9 cellular contexts compared by ENCODE assay signal in the genomic region with DNA sequence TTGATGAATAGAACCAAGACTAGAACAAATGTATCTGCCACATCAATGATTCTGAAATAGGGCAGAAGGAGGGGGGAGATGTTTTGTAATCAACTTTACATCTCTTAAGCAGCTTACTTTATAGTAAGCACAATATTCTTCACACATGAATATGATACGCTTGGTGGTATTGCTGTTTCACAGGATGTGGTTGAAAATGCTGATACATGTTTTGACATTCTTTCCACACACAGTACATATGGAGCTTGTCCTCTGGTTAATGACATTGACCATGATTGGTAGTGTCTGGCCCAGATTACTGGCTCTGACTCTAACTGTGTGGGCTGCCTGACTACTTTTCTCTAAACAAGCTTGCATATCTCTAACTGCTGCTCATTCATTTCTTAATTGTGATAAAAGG.
DNase-seq lines count a peak whose midpoint lies in the region; ATAC-seq and TF ChIP-seq lines count a peak whose summit lies in the region.
"Had no signal": no experiment of that assay in that cellular context is flagged by ENCODE, and none has a peak within 500 bp of the region (broad histone marks: within the 10 kb centered on the region; RNA-seq: fewer than 3 reads in every experiment).

No MANE protein-coding gene starts in this region.

- intact Hi-C loops in esophagus muscularis mucosa (cut with DNase I) = no loop called here

- CTCF ChIA-PET in HEK293T (lab: Yijun Ruan, JAX) = interaction anchor here (0.6 kb wide), 1 partner anchor 18 kb away, joined by 4 read pairs; no protein-coding TSS in a partner anchor

- H3K4me3 ChIP-seq in esophagus muscularis mucosa = no peak overlapping the region
- H3K4me3 ChIP-seq: thoracic aorta had no signal

- H3K27ac ChIP-seq in esophagus muscularis mucosa (replicated peaks in 1 of 4) = peak overlapping the region; percentile 5 to 89 (median 83)

- H3K27me3 Mint-ChIP-seq in stimulated activated naive B cell treated with anti-CD40 and anti-IgM and Interleukin-4, amounts not matched to agents 10 μg/mL and 1 μg/mL and 100 μg/mL, for 72 hours = no peaks in the 10 kb centered on the region

- H3K27ac Mint-ChIP-seq in stimulated activated naive B cell treated with anti-CD40 and anti-IgM and Interleukin-4, amounts not matched to agents 10 μg/mL and 1 μg/mL and 100 μg/mL, for 72 hours = no peak overlapping the region

- H3K36me3 ChIP-seq in esophagus muscularis mucosa = peaks cover 0 to 6% (median 0%) of the 10 kb centered on the region in 4 donors
- H3K36me3 ChIP-seq: thoracic aorta had no signal

- TF ChIP-seq POLR2A in esophagus muscularis mucosa (IDR thresholded peaks at IDR 0.05; ENCODE audit: low read depth) = no peak

- no peaks in the 10 kb centered on the region for H3K9me3 Mint-ChIP-seq in stimulated activated naive B cell treated with anti-CD40 and anti-IgM and Interleukin-4, amounts not matched to agents 10 μg/mL and 1 μg/mL and 100 μg/mL, for 72 hours

- 25% methylated on average over 1 of the region's 1 CpG for whole genome bisulfite sequencing in esophagus muscularis mucosa

- H3K4me1 ChIP-seq in esophagus muscularis mucosa = peaks cover 75 to 99% (median 91%) of the 10 kb centered on the region in 4 donors

- peak; percentile 76 for ATAC-seq in GM21447 (IDR thresholded peaks at IDR 0.05; ENCODE audit: unreplicated experiment)
- ATAC-seq in stimulated activated naive B cell treated with anti-CD40 and anti-IgM and Interleukin-4, amounts not matched to agents 10 μg/mL and 1 μg/mL and 100 μg/mL, for 72 hours (replicated peaks) = peak; percentile 33 to 36

- no peak for TF ChIP-seq CTCF in esophagus muscularis mucosa (IDR thresholded peaks at IDR 0.05)

- TF ChIP-seq EP300 in esophagus muscularis mucosa (IDR thresholded peaks at IDR 0.05) = no peak

- no peaks in the 10 kb centered on the region for H3K9me3 ChIP-seq in esophagus muscularis mucosa
- H3K9me3 ChIP-seq: thoracic aorta had no signal

- no peak overlapping the region for H3K4me3 Mint-ChIP-seq in stimulated activated naive B cell treated with anti-CD40 and anti-IgM and Interleukin-4, amounts not matched to agents 10 μg/mL and 1 μg/mL and 100 μg/mL, for 72 hours

- H3K27me3 ChIP-seq in esophagus muscularis mucosa = no peaks in the 10 kb centered on the region

- POLR2A ChIA-PET in HEK293T (lab: Yijun Ruan, JAX) = no interaction called here

- peaks cover 23 to 30% of the 10 kb centered on the region in 2 donors for H3K36me3 Mint-ChIP-seq in stimulated activated naive B cell treated with anti-CD40 and anti-IgM and Interleukin-4, amounts not matched to agents 10 μg/mL and 1 μg/mL and 100 μg/mL, for 72 hours

- DNase-seq in EH (ENCODE audit: low read depth) = peak; percentile 59
- peak; percentile 58 for DNase-seq in MV-4-11 (lab: John Stamatoyannopoulos, UW)
- DNase-seq in esophagus muscularis mucosa (ENCODE audit: extremely low spot score) = no peak
- DNase-seq in stimulated activated naive B cell treated with anti-CD40 and anti-IgM and Interleukin-4, amounts not matched to agents 10 μg/mL and 1 μg/mL and 100 μg/mL, for 72 hours = no peak
- no peak for DNase-seq in NCI-H774 (lab: John Stamatoyannopoulos, UW)
- no peak for DNase-seq in DMS153 treated with DMSO at 0.1 percent for 48 hours (lab: John Stamatoyannopoulos, UW; ENCODE audit: unreplicated experiment)
- DNase-seq in HEK293T (ENCODE audit: extremely low spot score) = no peak

- peaks cover 40 to 66% of the 10 kb centered on the region in 2 donors for H3K4me1 Mint-ChIP-seq in stimulated activated naive B cell treated with anti-CD40 and anti-IgM and Interleukin-4, amounts not matched to agents 10 μg/mL and 1 μg/mL and 100 μg/mL, for 72 hours

TF ChIP-seq in HEK293T, 16 proteins besides CTCF, POLR2A, EP300 and RAD21:
- TF ChIP-seq LEF1 (IDR thresholded peaks at IDR 0.05; ENCODE audit: borderline replicate concordance) = no peak
- no peak for TF ChIP-seq CTBP1 (IDR thresholded peaks at IDR 0.05; ENCODE audit: borderline replicate concordance)
- no peak for TF ChIP-seq BHLHE40 (IDR thresholded peaks at IDR 0.05; ENCODE audit: borderline replicate concordance)
- no peak for TF ChIP-seq L3MBTL2 (conservative IDR thresholded peaks at IDR 0.05)
- TF ChIP-seq PKNOX1 (IDR thresholded peaks at IDR 0.05) = no peak
- no peak for TF ChIP-seq FOXM1 (IDR thresholded peaks at IDR 0.05; ENCODE audit: borderline replicate concordance)
- no peak for TF ChIP-seq SP1 (IDR thresholded peaks at IDR 0.05)
- TF ChIP-seq TARDBP (IDR thresholded peaks at IDR 0.05) = no peak
- no peak for TF ChIP-seq ZNF384 (IDR thresholded peaks at IDR 0.05)
- no peak for TF ChIP-seq HDGF (IDR thresholded peaks at IDR 0.05; ENCODE audit: borderline replicate concordance)
- TF ChIP-seq ELF4 (IDR thresholded peaks at IDR 0.05) = no peak
- no peak for TF ChIP-seq FOXA1 (IDR thresholded peaks at IDR 0.05)
- no peak for TF ChIP-seq FOXK2 (IDR thresholded peaks at IDR 0.05)
- TF ChIP-seq NFRKB (IDR thresholded peaks at IDR 0.05) = no peak
- no peak for TF ChIP-seq SUZ12 (IDR thresholded peaks at IDR 0.05)
- TF ChIP-seq ARNT (IDR thresholded peaks at IDR 0.05) = no peak

Comparison
In these comparisons a context has a peak if more than half of its experiments do, and no peak if none do; other contexts are left out.
1. DNase-seq: peak in EH (single experiment) and MV-4-11 (single experiment); none in esophagus muscularis mucosa (single experiment), stimulated activated naive B cell treated with anti-CD40 and anti-IgM and Interleukin-4, amounts not matched to agents 10 μg/mL and 1 μg/mL and 100 μg/mL, for 72 hours (single experiment), NCI-H774 (single experiment), DMS153 treated with DMSO at 0.1 percent for 48 hours (single experiment) and HEK293T (single experiment).